ENCODE assay signal across 1 cellular context in the genomic region with DNA sequence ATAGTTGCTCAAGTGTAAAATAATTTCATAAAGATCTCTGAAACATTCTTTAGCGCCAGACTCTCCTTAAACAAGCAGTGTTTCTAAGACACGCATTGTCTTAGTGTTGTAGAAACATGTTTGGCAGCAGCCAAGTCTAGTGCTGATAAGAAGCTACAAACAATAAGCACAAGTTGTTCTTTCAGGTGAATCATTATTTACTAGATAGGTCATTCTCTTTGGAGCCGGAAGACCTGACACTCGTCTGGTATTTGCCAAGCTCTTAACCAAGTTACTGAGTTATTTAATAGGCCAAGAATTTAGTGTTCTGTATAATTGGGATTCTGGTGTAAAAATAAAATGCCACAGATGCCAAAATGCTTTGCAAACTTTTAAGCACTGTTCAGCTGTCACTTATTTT.
TF ChIP-seq lines count a peak whose summit lies in the region.

No MANE protein-coding gene starts in this region.

TF ChIP-seq in HepG2, 621 proteins besides CTCF, POLR2A, EP300 and RAD21 (continued from another document and continues in another):
- TF ChIP-seq RBM39 (IDR thresholded peaks at IDR 0.05; ENCODE audit: low read depth, low read length, poor library complexity, severe bottlenecking) (no peak), KLF16 (CRISPR knock-in tag; IDR thresholded peaks at IDR 0.05) (no peak), THYN1 (CRISPR knock-in tag; IDR thresholded peaks at IDR 0.05; ENCODE audit: borderline replicate concordance, low read depth) (no peak), CHD4 (IDR thresholded peaks at IDR 0.05; ENCODE audit: borderline replicate concordance, low read length) (no peak), KLF13 (CRISPR knock-in tag; IDR thresholded peaks at IDR 0.05) (no peak), GATAD1 (CRISPR knock-in tag; IDR thresholded peaks at IDR 0.05) (no peak), AGO1 (IDR thresholded peaks at IDR 0.05; ENCODE audit: low read depth, low read length, poor library complexity, severe bottlenecking) (no peak), SOX13 (IDR thresholded peaks at IDR 0.05) (no peak), SOX13 (CRISPR knock-in tag; conservative IDR thresholded peaks at IDR 0.05 in 1 of 2, IDR thresholded peaks at IDR 0.05 in 1 of 2) (peak in 1 of 2 experiments; percentile 68; a peak in 2 of 4 replicates), ZNF619 (CRISPR knock-in tag; IDR thresholded peaks at IDR 0.05) (no peak), HMG20A (CRISPR knock-in tag; IDR thresholded peaks at IDR 0.05; ENCODE audit: borderline replicate concordance) (0 out of 2 replicates have a peak, but pooled peaks have one; percentile 14), DNMT3B (CRISPR knock-in tag; conservative IDR thresholded peaks at IDR 0.05) (no peak), FOXP1 (IDR thresholded peaks at IDR 0.05) (no peak), FOXP1 (CRISPR knock-in tag; IDR thresholded peaks at IDR 0.05) (0 out of 2 replicates have a peak, but pooled peaks have one; percentile 53), ELF3 (CRISPR knock-in tag; IDR thresholded peaks at IDR 0.05) (no peak), ZNF7 (CRISPR knock-in tag; IDR thresholded peaks at IDR 0.05) (no peak), SOX5 (CRISPR knock-in tag; IDR thresholded peaks at IDR 0.05; ENCODE audit: borderline replicate concordance) (peak; percentile 72), RORA (CRISPR knock-in tag; IDR thresholded peaks at IDR 0.05) (no peak), XBP1 (CRISPR knock-in tag; IDR thresholded peaks at IDR 0.05) (no peak), SMAD9 (CRISPR knock-in tag; IDR thresholded peaks at IDR 0.05) (no peak), RXRA (CRISPR knock-in tag; IDR thresholded peaks at IDR 0.05) (no peak), NFKBIZ (CRISPR knock-in tag; IDR thresholded peaks at IDR 0.05) (no peak), SRSF1 (optimal IDR thresholded peaks at IDR 0.05; ENCODE audit: low read depth, low read length) (no peak), ZMYM3 (CRISPR knock-in tag; IDR thresholded peaks at IDR 0.05) (no peak), EEA1 (CRISPR knock-in tag; IDR thresholded peaks at IDR 0.05; ENCODE audit: borderline replicate concordance) (no peak), ZNF468 (CRISPR knock-in tag; IDR thresholded peaks at IDR 0.05) (no peak), ZSCAN30 (CRISPR knock-in tag; IDR thresholded peaks at IDR 0.05) (no peak), NAIF1 (CRISPR knock-in tag; IDR thresholded peaks at IDR 0.05; ENCODE audit: borderline replicate concordance) (no peak), TGIF2 (CRISPR knock-in tag; IDR thresholded peaks at IDR 0.05) (no peak), FOXA1 (IDR thresholded peaks at IDR 0.05) (no peak), FOXA1 (CRISPR knock-in tag; IDR thresholded peaks at IDR 0.05) (0 out of 2 replicates have a peak, but pooled peaks have one; percentile 37), ZIK1 (CRISPR knock-in tag; IDR thresholded peaks at IDR 0.05; ENCODE audit: borderline replicate concordance, low read depth) (no peak), SNAPC2 (CRISPR knock-in tag; IDR thresholded peaks at IDR 0.05) (no peak), PAX8 (CRISPR knock-in tag; IDR thresholded peaks at IDR 0.05; ENCODE audit: borderline replicate concordance) (no peak), SP5 (CRISPR knock-in tag; IDR thresholded peaks at IDR 0.05; ENCODE audit: borderline replicate concordance, low read depth) (no peak), SOX6 (IDR thresholded peaks at IDR 0.05) (no peak), SOX6 (CRISPR knock-in tag; IDR thresholded peaks at IDR 0.05) (peak; percentile 35; the same call in 1 of the 2 replicates), ZNF674 (CRISPR knock-in tag; IDR thresholded peaks at IDR 0.05; ENCODE audit: low read depth) (no peak)
- TF ChIP-seq, protein P1, sequence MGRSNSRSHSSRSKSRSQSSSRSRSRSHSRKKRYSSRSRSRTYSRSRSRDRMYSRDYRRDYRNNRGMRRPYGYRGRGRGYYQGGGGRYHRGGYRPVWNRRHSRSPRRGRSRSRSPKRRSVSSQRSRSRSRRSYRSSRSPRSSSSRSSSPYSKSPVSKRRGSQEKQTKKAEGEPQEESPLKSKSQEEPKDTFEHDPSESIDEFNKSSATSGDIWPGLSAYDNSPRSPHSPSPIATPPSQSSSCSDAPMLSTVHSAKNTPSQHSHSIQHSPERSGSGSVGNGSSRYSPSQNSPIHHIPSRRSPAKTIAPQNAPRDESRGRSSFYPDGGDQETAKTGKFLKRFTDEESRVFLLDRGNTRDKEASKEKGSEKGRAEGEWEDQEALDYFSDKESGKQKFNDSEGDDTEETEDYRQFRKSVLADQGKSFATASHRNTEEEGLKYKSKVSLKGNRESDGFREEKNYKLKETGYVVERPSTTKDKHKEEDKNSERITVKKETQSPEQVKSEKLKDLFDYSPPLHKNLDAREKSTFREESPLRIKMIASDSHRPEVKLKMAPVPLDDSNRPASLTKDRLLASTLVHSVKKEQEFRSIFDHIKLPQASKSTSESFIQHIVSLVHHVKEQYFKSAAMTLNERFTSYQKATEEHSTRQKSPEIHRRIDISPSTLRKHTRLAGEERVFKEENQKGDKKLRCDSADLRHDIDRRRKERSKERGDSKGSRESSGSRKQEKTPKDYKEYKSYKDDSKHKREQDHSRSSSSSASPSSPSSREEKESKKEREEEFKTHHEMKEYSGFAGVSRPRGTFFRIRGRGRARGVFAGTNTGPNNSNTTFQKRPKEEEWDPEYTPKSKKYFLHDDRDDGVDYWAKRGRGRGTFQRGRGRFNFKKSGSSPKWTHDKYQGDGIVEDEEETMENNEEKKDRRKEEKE (IDR thresholded peaks at IDR 0.05) = no peak
- TF ChIP-seq, protein P2, sequence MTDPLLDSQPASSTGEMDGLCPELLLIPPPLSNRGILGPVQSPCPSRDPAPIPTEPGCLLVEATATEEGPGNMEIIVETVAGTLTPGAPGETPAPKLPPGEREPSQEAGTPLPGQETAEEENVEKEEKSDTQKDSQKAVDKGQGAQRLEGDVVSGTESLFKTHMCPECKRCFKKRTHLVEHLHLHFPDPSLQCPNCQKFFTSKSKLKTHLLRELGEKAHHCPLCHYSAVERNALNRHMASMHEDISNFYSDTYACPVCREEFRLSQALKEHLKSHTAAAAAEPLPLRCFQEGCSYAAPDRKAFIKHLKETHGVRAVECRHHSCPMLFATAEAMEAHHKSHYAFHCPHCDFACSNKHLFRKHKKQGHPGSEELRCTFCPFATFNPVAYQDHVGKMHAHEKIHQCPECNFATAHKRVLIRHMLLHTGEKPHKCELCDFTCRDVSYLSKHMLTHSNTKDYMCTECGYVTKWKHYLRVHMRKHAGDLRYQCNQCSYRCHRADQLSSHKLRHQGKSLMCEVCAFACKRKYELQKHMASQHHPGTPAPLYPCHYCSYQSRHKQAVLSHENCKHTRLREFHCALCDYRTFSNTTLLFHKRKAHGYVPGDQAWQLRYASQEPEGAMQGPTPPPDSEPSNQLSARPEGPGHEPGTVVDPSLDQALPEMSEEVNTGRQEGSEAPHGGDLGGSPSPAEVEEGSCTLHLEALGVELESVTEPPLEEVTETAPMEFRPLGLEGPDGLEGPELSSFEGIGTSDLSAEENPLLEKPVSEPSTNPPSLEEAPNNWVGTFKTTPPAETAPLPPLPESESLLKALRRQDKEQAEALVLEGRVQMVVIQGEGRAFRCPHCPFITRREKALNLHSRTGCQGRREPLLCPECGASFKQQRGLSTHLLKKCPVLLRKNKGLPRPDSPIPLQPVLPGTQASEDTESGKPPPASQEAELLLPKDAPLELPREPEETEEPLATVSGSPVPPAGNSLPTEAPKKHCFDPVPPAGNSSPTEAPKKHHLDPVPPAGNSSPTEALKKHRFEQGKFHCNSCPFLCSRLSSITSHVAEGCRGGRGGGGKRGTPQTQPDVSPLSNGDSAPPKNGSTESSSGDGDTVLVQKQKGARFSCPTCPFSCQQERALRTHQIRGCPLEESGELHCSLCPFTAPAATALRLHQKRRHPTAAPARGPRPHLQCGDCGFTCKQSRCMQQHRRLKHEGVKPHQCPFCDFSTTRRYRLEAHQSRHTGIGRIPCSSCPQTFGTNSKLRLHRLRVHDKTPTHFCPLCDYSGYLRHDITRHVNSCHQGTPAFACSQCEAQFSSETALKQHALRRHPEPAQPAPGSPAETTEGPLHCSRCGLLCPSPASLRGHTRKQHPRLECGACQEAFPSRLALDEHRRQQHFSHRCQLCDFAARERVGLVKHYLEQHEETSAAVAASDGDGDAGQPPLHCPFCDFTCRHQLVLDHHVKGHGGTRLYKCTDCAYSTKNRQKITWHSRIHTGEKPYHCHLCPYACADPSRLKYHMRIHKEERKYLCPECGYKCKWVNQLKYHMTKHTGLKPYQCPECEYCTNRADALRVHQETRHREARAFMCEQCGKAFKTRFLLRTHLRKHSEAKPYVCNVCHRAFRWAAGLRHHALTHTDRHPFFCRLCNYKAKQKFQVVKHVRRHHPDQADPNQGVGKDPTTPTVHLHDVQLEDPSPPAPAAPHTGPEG (CRISPR knock-in tag; IDR thresholded peaks at IDR 0.05) = no peak
- TF ChIP-seq, protein P3, sequence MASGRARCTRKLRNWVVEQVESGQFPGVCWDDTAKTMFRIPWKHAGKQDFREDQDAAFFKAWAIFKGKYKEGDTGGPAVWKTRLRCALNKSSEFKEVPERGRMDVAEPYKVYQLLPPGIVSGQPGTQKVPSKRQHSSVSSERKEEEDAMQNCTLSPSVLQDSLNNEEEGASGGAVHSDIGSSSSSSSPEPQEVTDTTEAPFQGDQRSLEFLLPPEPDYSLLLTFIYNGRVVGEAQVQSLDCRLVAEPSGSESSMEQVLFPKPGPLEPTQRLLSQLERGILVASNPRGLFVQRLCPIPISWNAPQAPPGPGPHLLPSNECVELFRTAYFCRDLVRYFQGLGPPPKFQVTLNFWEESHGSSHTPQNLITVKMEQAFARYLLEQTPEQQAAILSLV (CRISPR knock-in tag; IDR thresholded peaks at IDR 0.05; ENCODE audit: borderline replicate concordance) = no peak
- TF ChIP-seq, protein P4, sequence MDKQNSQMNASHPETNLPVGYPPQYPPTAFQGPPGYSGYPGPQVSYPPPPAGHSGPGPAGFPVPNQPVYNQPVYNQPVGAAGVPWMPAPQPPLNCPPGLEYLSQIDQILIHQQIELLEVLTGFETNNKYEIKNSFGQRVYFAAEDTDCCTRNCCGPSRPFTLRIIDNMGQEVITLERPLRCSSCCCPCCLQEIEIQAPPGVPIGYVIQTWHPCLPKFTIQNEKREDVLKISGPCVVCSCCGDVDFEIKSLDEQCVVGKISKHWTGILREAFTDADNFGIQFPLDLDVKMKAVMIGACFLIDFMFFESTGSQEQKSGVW (CRISPR knock-in tag; IDR thresholded peaks at IDR 0.05; ENCODE audit: borderline replicate concordance) = no peak
- TF ChIP-seq, protein P5, sequence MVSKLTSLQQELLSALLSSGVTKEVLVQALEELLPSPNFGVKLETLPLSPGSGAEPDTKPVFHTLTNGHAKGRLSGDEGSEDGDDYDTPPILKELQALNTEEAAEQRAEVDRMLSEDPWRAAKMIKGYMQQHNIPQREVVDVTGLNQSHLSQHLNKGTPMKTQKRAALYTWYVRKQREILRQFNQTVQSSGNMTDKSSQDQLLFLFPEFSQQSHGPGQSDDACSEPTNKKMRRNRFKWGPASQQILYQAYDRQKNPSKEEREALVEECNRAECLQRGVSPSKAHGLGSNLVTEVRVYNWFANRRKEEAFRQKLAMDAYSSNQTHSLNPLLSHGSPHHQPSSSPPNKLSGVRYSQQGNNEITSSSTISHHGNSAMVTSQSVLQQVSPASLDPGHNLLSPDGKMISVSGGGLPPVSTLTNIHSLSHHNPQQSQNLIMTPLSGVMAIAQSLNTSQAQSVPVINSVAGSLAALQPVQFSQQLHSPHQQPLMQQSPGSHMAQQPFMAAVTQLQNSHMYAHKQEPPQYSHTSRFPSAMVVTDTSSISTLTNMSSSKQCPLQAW (CRISPR knock-in tag; IDR thresholded peaks at IDR 0.05) = no peak
- TF ChIP-seq, protein P6, sequence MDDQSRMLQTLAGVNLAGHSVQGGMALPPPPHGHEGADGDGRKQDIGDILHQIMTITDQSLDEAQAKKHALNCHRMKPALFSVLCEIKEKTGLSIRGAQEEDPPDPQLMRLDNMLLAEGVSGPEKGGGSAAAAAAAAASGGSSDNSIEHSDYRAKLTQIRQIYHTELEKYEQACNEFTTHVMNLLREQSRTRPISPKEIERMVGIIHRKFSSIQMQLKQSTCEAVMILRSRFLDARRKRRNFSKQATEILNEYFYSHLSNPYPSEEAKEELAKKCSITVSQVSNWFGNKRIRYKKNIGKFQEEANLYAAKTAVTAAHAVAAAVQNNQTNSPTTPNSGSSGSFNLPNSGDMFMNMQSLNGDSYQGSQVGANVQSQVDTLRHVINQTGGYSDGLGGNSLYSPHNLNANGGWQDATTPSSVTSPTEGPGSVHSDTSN (CRISPR knock-in tag; IDR thresholded peaks at IDR 0.05; ENCODE audit: borderline replicate concordance) = no peak
